Comparison of ENCODE assay signal across 17 cellular contexts in the genomic region with DNA sequence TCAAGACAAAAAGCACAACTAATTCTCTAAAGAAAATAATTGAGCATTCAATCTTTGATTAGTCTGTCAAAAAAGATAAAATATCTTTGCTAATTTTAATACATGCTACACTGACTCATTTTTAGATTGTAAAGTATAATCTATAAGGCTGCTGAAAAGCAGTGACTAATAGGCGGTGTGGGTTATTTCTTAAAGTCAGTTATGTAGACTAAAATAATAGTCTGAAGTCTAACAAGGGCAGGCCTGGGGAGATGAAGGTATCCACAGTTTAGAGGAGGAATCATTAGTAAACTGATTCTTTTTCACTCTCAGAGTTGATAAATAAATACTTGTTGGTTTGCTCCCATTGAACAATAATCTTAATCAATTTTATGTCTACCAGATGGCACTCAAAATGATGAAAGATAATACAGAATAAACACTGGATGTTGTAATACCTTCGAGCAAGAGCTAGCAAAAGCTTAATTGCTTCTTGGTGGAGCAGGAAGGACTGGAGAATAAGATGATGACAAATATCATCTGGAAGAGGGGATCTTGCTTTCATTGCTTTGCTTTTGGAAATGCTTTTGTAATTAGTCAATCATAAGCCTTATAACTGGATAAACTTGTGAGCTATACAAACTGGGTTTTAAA.
A peak's percentile ranks its signal among the peaks of the same experiment; 100 is the strongest.
DNase-seq lines count a peak whose midpoint lies in the region; ATAC-seq, FAIRE-seq and TF ChIP-seq lines count a peak whose summit lies in the region.
"Had no signal": no experiment of that assay in that cellular context is flagged by ENCODE, and none has a peak within 500 bp of the region (broad histone marks: within the 10 kb centered on the region; RNA-seq: fewer than 3 reads in every experiment).

No MANE protein-coding gene starts in this region.

- H2AFZ ChIP-seq in osteoblast (ENCODE audit: low read length): no peak overlapping the region

- peak overlapping the region; percentile 34 for H3K4me2 ChIP-seq in osteoblast (ENCODE audit: insufficient read depth, low read length)

- H3K27me3 ChIP-seq in osteoblast (ENCODE audit: insufficient read depth, low read length): no peaks in the 10 kb centered on the region
- H3K27me3 ChIP-seq: colonic mucosa, gastroesophageal sphincter, vagina had no signal

- H3K9me3 ChIP-seq in osteoblast (ENCODE audit: low read depth, low read length): no peaks in the 10 kb centered on the region
- H3K9me3 ChIP-seq: colonic mucosa, gastroesophageal sphincter, vagina had no signal

- no peaks in the 10 kb centered on the region for H4K20me1 ChIP-seq in osteoblast (ENCODE audit: insufficient read depth, low read length)

- H3K4me3 ChIP-seq in osteoblast (ENCODE audit: insufficient read depth, low read length): no peak overlapping the region
- H3K4me3 ChIP-seq: colonic mucosa, gastroesophageal sphincter, vagina had no signal

- peaks cover 12% of the 10 kb centered on the region for H3K4me1 ChIP-seq in osteoblast (ENCODE audit: insufficient read depth, low read length)
- H3K4me1 ChIP-seq: colonic mucosa, gastroesophageal sphincter, vagina had no signal

- no peaks in the 10 kb centered on the region for H3K9me3 Mint-ChIP-seq in mesothelial cell of epicardium
- H3K9me3 Mint-ChIP-seq: stimulated activated memory B cell treated with anti-CD40 and anti-IgM and Interleukin-4, amounts not matched to agents 10 μg/mL and 1 μg/mL and 100 μg/mL, for 72 hours had no signal

- peak overlapping the region; percentile 28 for H3K27ac ChIP-seq in osteoblast (ENCODE audit: low read depth, low read length)
- H3K27ac ChIP-seq: colonic mucosa, gastroesophageal sphincter, vagina had no signal

- no peak overlapping the region for H3K27ac Mint-ChIP-seq in mesothelial cell of epicardium
- H3K27ac Mint-ChIP-seq: stimulated activated memory B cell treated with anti-CD40 and anti-IgM and Interleukin-4, amounts not matched to agents 10 μg/mL and 1 μg/mL and 100 μg/mL, for 72 hours had no signal

- ATAC-seq in left lobe of liver: no peak
- ATAC-seq: gastroesophageal sphincter; stimulated activated memory B cell treated with anti-CD40 and anti-IgM and Interleukin-4, amounts not matched to agents 10 μg/mL and 1 μg/mL and 100 μg/mL, for 72 hours had no signal

- H3K36me3 ChIP-seq in osteoblast (ENCODE audit: insufficient read depth, low read length): no peaks in the 10 kb centered on the region
- H3K36me3 ChIP-seq: colonic mucosa, gastroesophageal sphincter, vagina had no signal

- H3K4me3 Mint-ChIP-seq in mesothelial cell of epicardium: no peak overlapping the region
- H3K4me3 Mint-ChIP-seq: stimulated activated memory B cell treated with anti-CD40 and anti-IgM and Interleukin-4, amounts not matched to agents 10 μg/mL and 1 μg/mL and 100 μg/mL, for 72 hours had no signal

- TF ChIP-seq CTCF in osteoblast (IDR thresholded peaks at IDR 0.05; ENCODE audit: extremely low read depth, low read depth, low read length) (no peak), mesothelial cell of epicardium (IDR thresholded peaks at IDR 0.05; ENCODE audit: unreplicated experiment) (no peak)

- no peak for FAIRE-seq in frontal cortex (lab: Jason Lieb, UNC)
- FAIRE-seq: kidney had no signal

- peaks cover 5% of the 10 kb centered on the region for H3K4me1 Mint-ChIP-seq in mesothelial cell of epicardium
- H3K4me1 Mint-ChIP-seq: stimulated activated memory B cell treated with anti-CD40 and anti-IgM and Interleukin-4, amounts not matched to agents 10 μg/mL and 1 μg/mL and 100 μg/mL, for 72 hours had no signal

- no peaks in the 10 kb centered on the region for H3K36me3 Mint-ChIP-seq in mesothelial cell of epicardium
- H3K36me3 Mint-ChIP-seq: stimulated activated memory B cell treated with anti-CD40 and anti-IgM and Interleukin-4, amounts not matched to agents 10 μg/mL and 1 μg/mL and 100 μg/mL, for 72 hours had no signal

- DNase-seq in SHP77 (lab: John Stamatoyannopoulos, UW) (peak; percentile 35 to 91), SHP77 treated with DMSO at 0.1 percent for 48 hours (lab: John Stamatoyannopoulos, UW) (no peak), NCI-H1417 (lab: John Stamatoyannopoulos, UW) (peak; percentile 55 to 97 (median 79)), amniotic epithelial cell (ENCODE audit: low read depth) (peak; percentile 12), osteoblast (ENCODE audit: insufficient read length, low spot score, missing footprints) (peak; percentile 65), left lobe of liver (ENCODE audit: low spot score) (no peak), mesothelial cell of epicardium (ENCODE audit: low spot score in 2 of 2, unreplicated experiment in 2 of 2) (no peak), frontal cortex (ENCODE audit: low spot score in 2 of 2) (no peak)
- DNase-seq: activated T-cell treated with anti-CD3 and anti-CD28 coated beads, Interleukin-2, amount 50 U/mL, for 1 hour; AML-193; colonic mucosa; kidney; MV-4-11; stimulated activated CD4-positive, alpha-beta T cell treated with anti-CD3 and anti-CD28 coated beads, Interleukin-4, amount 100 ng/mL, for 24 hours had no signal

- H3K27me3 Mint-ChIP-seq in mesothelial cell of epicardium (ENCODE audit: low read depth): no peaks in the 10 kb centered on the region
- H3K27me3 Mint-ChIP-seq: stimulated activated memory B cell treated with anti-CD40 and anti-IgM and Interleukin-4, amounts not matched to agents 10 μg/mL and 1 μg/mL and 100 μg/mL, for 72 hours had no signal

- no peaks in the 10 kb centered on the region for H3K79me2 ChIP-seq in osteoblast (ENCODE audit: insufficient read depth, low read length)

Comparison
In these comparisons a context has a peak if more than half of its experiments do, and no peak if none do; other contexts are left out.
1. DNase-seq: peak in SHP77 (2 of 2), NCI-H1417 (3 of 3), amniotic epithelial cell (single experiment) and osteoblast (single experiment); none in SHP77 treated with DMSO at 0.1 percent for 48 hours (single experiment), left lobe of liver (single experiment), mesothelial cell of epicardium (0 of 2) and frontal cortex (0 of 2).